8 cellular contexts compared by ENCODE assay signal in the genomic region with DNA sequence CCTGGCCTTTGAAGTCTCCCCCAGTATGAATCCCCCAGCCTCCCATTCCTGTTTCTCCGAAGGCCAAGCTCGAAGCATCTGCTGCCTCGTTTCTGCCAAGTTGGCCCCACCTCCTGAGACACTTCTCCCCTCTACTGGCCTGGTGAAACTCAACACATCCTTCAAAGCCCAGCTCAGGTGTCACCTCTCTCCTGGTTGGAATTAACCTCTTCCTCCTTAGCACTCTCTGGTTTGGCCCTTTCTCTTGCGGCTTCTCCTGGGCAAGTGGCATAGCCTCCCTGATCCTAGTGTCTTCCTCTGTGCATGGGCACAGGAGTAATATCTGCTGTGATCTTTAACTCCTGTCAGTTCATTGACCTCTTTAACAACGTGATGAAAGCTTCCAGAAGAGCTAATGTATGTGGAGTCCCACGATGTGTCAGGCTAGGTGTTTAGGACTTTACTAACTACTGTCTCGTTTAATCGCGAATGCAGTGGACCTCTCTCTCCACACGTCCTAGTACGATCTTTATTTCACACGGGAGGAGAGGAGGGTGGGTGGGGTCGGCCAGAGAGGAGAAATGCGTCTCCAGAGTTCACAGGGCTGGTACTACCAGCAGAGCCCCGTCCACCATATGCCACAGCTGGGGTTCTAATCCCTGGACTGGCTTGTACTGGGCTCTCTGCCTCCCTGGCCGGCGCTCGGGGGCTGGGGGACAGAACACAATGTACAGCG. TPM values are rescaled to one million over a fixed set of nuclear protein-coding genes. Genes with fewer than 3 reads are reported as not detected.
DNase-seq lines count a peak whose midpoint lies in the region; ATAC-seq and TF ChIP-seq lines count a peak whose summit lies in the region.

No MANE protein-coding gene starts in this region.

- peak overlapping the region; percentile 88 for H2BK120ac ChIP-seq in IMR-90 (ENCODE audit: low read depth, low read length)

- peak overlapping the region; percentile 85 for H2AK9ac ChIP-seq in IMR-90 (replicated peaks; ENCODE audit: low read depth, low read length, poor library complexity)

- peak overlapping the region; percentile 35 for H2BK20ac ChIP-seq in IMR-90 (ENCODE audit: low read depth, low read length)

- H3K56ac ChIP-seq in IMR-90 (ENCODE audit: extremely low read depth, insufficient read depth, low read length), result 0 out of 2 replicates have a peak overlapping the region, but pooled peaks have one; percentile 52

- peaks cover 0 to 3% (median 0%) of the 10 kb centered on the region in 5 experiments for H3K9me3 Mint-ChIP-seq in brain

- H3K9me1 ChIP-seq in IMR-90 (ENCODE audit: insufficient read depth, low read length), result no peaks in the 10 kb centered on the region

- peak overlapping the region; percentile 81; the same call in 2 of the 3 replicates for H2BK15ac ChIP-seq in IMR-90 (ENCODE audit: low read depth, low read length)

- H3K79me1 ChIP-seq in IMR-90 (ENCODE audit: low read depth in 1 of 2, low read length in 2 of 2), result peaks cover 19 to 30% of the 10 kb centered on the region in 2 experiments; a peak in 2 of 4 replicates

- TF ChIP-seq RAD21 in IMR-90 (IDR thresholded peaks at IDR 0.05; ENCODE audit: low read length), result no peak

- H3K36me3 ChIP-seq in BJ (ENCODE audit: control insufficient read depth, insufficient read depth, low read length), result no peaks in the 10 kb centered on the region
- no peaks in the 10 kb centered on the region for H3K36me3 ChIP-seq in IMR-90 (ENCODE audit: control insufficient read depth, insufficient read depth, low read length)
- H3K36me3 ChIP-seq in left lung, result no peaks in the 10 kb centered on the region
- H3K36me3 ChIP-seq in transverse colon, result no peaks in the 10 kb centered on the region

- peak overlapping the region; percentile 83 for H2AK5ac ChIP-seq in IMR-90 (ENCODE audit: low read depth, low read length)

- H2BK5ac ChIP-seq in IMR-90 (ENCODE audit: low read depth, low read length, poor library complexity, severe bottlenecking), result peak overlapping the region; percentile 73

- peak overlapping the region; percentile 85 for H3K14ac ChIP-seq in IMR-90 (replicated peaks; ENCODE audit: low read depth, low read length)

- TF ChIP-seq POLR2A in IMR-90 (IDR thresholded peaks at IDR 0.05; ENCODE audit: low read depth, low read length) (no peak), transverse colon (IDR thresholded peaks at IDR 0.05) (no peak)

- H3K27ac Mint-ChIP-seq in brain, result peak overlapping the region; percentile 11 to 75 (median 45)

- intact Hi-C loops in IMR-90 (cut with micrococcal nuclease), result loop anchor here (1.0 to 2.0 kb wide), 2 partner anchors 41 to 131 kb away; no protein-coding TSS in a partner anchor
- intact Hi-C loops in left lung (cut with DNase I), result no loop called here
- intact Hi-C loops in transverse colon (cut with DNase I; ENCODE audit: low total_unique reads), result no loop called here

- H4K91ac ChIP-seq in IMR-90 (ENCODE audit: insufficient read depth, low read depth, low read length), result peak overlapping the region; percentile 85

- H3K4me3 ChIP-seq in BJ (ENCODE audit: low read depth, low read length) (peak overlapping the region; percentile 81), IMR-90 (ENCODE audit: insufficient read depth, low read depth, low read length) (peak overlapping the region; percentile 46; the same call in 1 of the 2 replicates), left lung (peak overlapping the region; percentile 80 to 90), transverse colon (peak overlapping the region; percentile 17 to 94 (median 88))

- in situ Hi-C loops in IMR-90 (cut with MboI; ENCODE audit: low sequenced_read_pairs) (no loop called here), transverse colon (cut with MboI; ENCODE audit: low pct_ligation_motif_present in 1 of 4, low pct_unique_long_range_greater_than_20kb in 1 of 4, low sequenced_read_pairs in 3 of 4) (no loop called here)

- H3K4ac ChIP-seq in IMR-90 (ENCODE audit: low read depth, low read length), result peak overlapping the region; percentile 95

- peak overlapping the region; percentile 83 for H3K9ac ChIP-seq in IMR-90 (ENCODE audit: low read depth, low read length)

- 72% methylated on average over 3 of the region's 19 CpGs; no CpG with 5 or more reads in 1 of the 2 experiments for WGBS in IMR-90 (ENCODE audit: extremely low coverage in 2 of 2, insufficient read length in 1 of 2), 2 experiments
- 38 to 49% methylated on average over 10 to 19 of the region's 19 CpGs for WGBS in transverse colon (ENCODE audit: low coverage in 1 of 2), 2 donors

- H3K27me3 Mint-ChIP-seq in brain, result peaks cover 3% of the 10 kb centered on the region

- H3K18ac ChIP-seq in IMR-90 (ENCODE audit: low read depth, low read length), result peak overlapping the region; percentile 84; the same call in 1 of the 2 replicates

- POLR2A ChIA-PET in BJ (lab: Charles Lee) (interaction anchor here (0.6 kb wide), 1 partner anchor 175 kb away, joined by 3 read pairs; no protein-coding TSS in a partner anchor), IMR-90 (lab: Charles Lee; ENCODE audit: unreplicated experiment) (interaction anchor here (0.6 kb wide), 1 partner anchor 136 kb away, joined by 4 read pairs; no protein-coding TSS in a partner anchor)

- CTCF ChIA-PET in BJ (lab: Yijun Ruan, JAX) (interaction anchor here (0.6 to 4.6 kb wide), 6 partner anchors 10 to 129 kb away, joined by 3 to 14 read pairs (median 3); no protein-coding TSS in a partner anchor), IMR-90 (lab: Yijun Ruan, JAX) (interaction anchor here (0.7 to 1.4 kb wide), 2 partner anchors 118 to 130 kb away, joined by 3 to 7 read pairs; no protein-coding TSS in a partner anchor)

- H4K8ac ChIP-seq in IMR-90 (ENCODE audit: low read depth in 2 of 2, low read length in 2 of 2), result peak overlapping the region; percentile 64 to 95; a peak in 2 of 4 replicates

- peak overlapping the region; percentile 64 to 81 (median 70) for H3K4me3 Mint-ChIP-seq in brain

- H3K4me1 ChIP-seq in IMR-90 (ENCODE audit: control insufficient read depth, insufficient read depth, low read length) (peaks cover 19% of the 10 kb centered on the region), left lung (peaks cover 14 to 62% of the 10 kb centered on the region in 2 donors), transverse colon (peaks cover 8 to 36% (median 26%) of the 10 kb centered on the region in 4 donors)

- H4K20me1 ChIP-seq in IMR-90 (ENCODE audit: insufficient read depth, low read length), result no peaks in the 10 kb centered on the region; the same call in 1 of the 2 replicates

- TF ChIP-seq CTCF in BJ (IDR thresholded peaks at IDR 0.05; ENCODE audit: insufficient read depth, low read depth, low read length), result no peak
- no peak for TF ChIP-seq CTCF in IMR-90 (conservative IDR thresholded peaks at IDR 0.05; ENCODE audit: low read depth, low read length)
- TF ChIP-seq CTCF in brain (conservative IDR thresholded peaks at IDR 0.05), result no peak
- no peak for TF ChIP-seq CTCF in left lung (IDR thresholded peaks at IDR 0.05)
- TF ChIP-seq CTCF in transverse colon (IDR thresholded peaks at IDR 0.05), result no peak

- H3K27ac ChIP-seq in IMR-90 (ENCODE audit: insufficient read depth, low read length), result peak overlapping the region; percentile 77
- peak overlapping the region in 1 of 2 donors; percentile 92 for H3K27ac ChIP-seq in left lung
- H3K27ac ChIP-seq in transverse colon, result peak overlapping the region; percentile 78 to 86 (median 82)

- peak overlapping the region; percentile 21 for H3K23ac ChIP-seq in IMR-90 (ENCODE audit: low read depth, low read length)

- H3K9me3 ChIP-seq in IMR-90 (ENCODE audit: control insufficient read depth, insufficient read depth, low read length), result no peaks in the 10 kb centered on the region
- no peaks in the 10 kb centered on the region for H3K9me3 ChIP-seq in left lung
- no peaks in the 10 kb centered on the region for H3K9me3 ChIP-seq in transverse colon

- H3K27me3 ChIP-seq in BJ (ENCODE audit: control insufficient read depth, insufficient read depth, low read length) (no peaks in the 10 kb centered on the region), IMR-90 (ENCODE audit: control insufficient read depth, insufficient read depth, low read length) (no peaks in the 10 kb centered on the region), left lung (no peaks in the 10 kb centered on the region), transverse colon (no peaks in the 10 kb centered on the region)

- peaks cover 39% of the 10 kb centered on the region for H3K4me1 Mint-ChIP-seq in brain

- H3K4me2 ChIP-seq in IMR-90 (ENCODE audit: low read depth, low read length), result peak overlapping the region; percentile 75

- H3K36me3 Mint-ChIP-seq in brain, result no peaks in the 10 kb centered on the region

- H4K5ac ChIP-seq in IMR-90 (ENCODE audit: low read depth, low read length), result peak overlapping the region; percentile 90

- DNase-seq in BJ (ENCODE audit: low read depth), result no peak
- no peak for DNase-seq in IMR-90
- no peak for DNase-seq in left lung
- DNase-seq in transverse colon, result no peak
- DNase-seq in T-helper 9 cell, result no peak
- DNase-seq in NCI-H2227 (lab: John Stamatoyannopoulos, UW; ENCODE audit: unreplicated experiment), result no peak
- no peak for DNase-seq in COLO668 (lab: John Stamatoyannopoulos, UW; ENCODE audit: unreplicated experiment)

- H2AFZ ChIP-seq in IMR-90 (replicated peaks; ENCODE audit: low read length, poor library complexity), result peak overlapping the region; percentile 96

- ATAC-seq in IMR-90 (ENCODE audit: low read depth) (no peak), left lung (no peak)

- no TSS peak for BruUV-seq in IMR-90 (replicated peaks; lab: Mats Ljungman, UMichigan)

- TF ChIP-seq EP300 in transverse colon (IDR thresholded peaks at IDR 0.05; ENCODE audit: low read depth), result no peak

- dilution Hi-C loops in IMR-90 (cut with HindIII; ENCODE audit: low sequenced_read_pairs, unreplicated experiment), result no loop called here

TF ChIP-seq in IMR-90, 13 proteins besides CTCF, POLR2A, EP300 and RAD21 (continues in another document):
- no peak for TF ChIP-seq CEBPB (IDR thresholded peaks at IDR 0.05; ENCODE audit: low read depth, low read length)
- TF ChIP-seq, protein P1, sequence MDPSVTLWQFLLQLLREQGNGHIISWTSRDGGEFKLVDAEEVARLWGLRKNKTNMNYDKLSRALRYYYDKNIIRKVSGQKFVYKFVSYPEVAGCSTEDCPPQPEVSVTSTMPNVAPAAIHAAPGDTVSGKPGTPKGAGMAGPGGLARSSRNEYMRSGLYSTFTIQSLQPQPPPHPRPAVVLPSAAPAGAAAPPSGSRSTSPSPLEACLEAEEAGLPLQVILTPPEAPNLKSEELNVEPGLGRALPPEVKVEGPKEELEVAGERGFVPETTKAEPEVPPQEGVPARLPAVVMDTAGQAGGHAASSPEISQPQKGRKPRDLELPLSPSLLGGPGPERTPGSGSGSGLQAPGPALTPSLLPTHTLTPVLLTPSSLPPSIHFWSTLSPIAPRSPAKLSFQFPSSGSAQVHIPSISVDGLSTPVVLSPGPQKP (IDR thresholded peaks at IDR 0.05; ENCODE audit: borderline replicate concordance, low read depth, low read length), result no peak

RNA-seq across cellular contexts. Expression of a gene that starts 0.8 kb away (rescaled TPM):
- polyA plus RNA-seq in BJ (2011; rRNA removed) (3.8 and 4.9 TPM in 2 replicates), IMR-90 (2012; rRNA removed) (5.3 and 5.6 TPM in 2 replicates), brain (ENCODE audit: insufficient read depth, low read depth, low replicate concordance) (8.5 TPM)
- polyA minus RNA-seq in BJ (2011; rRNA and poly(A)+ RNA removed), result 8.3 and 10.4 TPM in 2 replicates
- total RNA-seq in IMR-90 (2012; rRNA removed) (13.6 and 14.9 TPM in 2 replicates), left lung (10 to 100 TPM; 42.2 to 63.5 TPM), transverse colon (10 to 100 TPM; 25.3 to 40.8 (median 31.7) TPM)
- polyA plus RNA-seq in IMR-90 (2012; cell fraction: cytosol; rRNA removed), result 2.2 and 2.4 TPM in 2 replicates
- polyA plus RNA-seq in IMR-90 (2012; cell fraction: nucleus; rRNA removed; ENCODE audit: low replicate concordance), result 3.4 and 6.7 TPM in 2 replicates
